In genomic region chr7:5526190-5527037, GRCh38 we compare ENCODE assay signal across 8 cellular contexts. TPM values are rescaled to one million over a fixed set of nuclear protein-coding genes. Genes with fewer than 3 reads are reported as not detected.
DNase-seq lines count a peak whose midpoint lies in the region; ATAC-seq and TF ChIP-seq lines count a peak whose summit lies in the region.

No MANE protein-coding gene starts in this region.

- H3K27me3 ChIP-seq in RWPE2 (ENCODE audit: insufficient read depth, poor library complexity, severe bottlenecking): no peaks in the 10 kb centered on the region
- H3K27me3 ChIP-seq in brain microvascular endothelial cell (replicated peaks): no peaks in the 10 kb centered on the region

- peak; percentile 13 for TF ChIP-seq CTCF in RWPE2 (IDR thresholded peaks at IDR 0.05; ENCODE audit: poor library complexity, severe bottlenecking)
- TF ChIP-seq CTCF in brain microvascular endothelial cell (IDR thresholded peaks at IDR 0.05; ENCODE audit: low read depth, low read length, missing control alignments): no peak

- H3K4me3 Mint-ChIP-seq in stimulated activated naive B cell treated with anti-CD40 and anti-IgM and Interleukin-4, amounts not matched to agents 10 μg/mL and 1 μg/mL and 100 μg/mL, for 72 hours: peak overlapping the region; percentile 91

- peaks cover 47% of the 10 kb centered on the region for H3K36me3 ChIP-seq in RWPE2 (ENCODE audit: low read depth)
- H3K36me3 ChIP-seq in brain microvascular endothelial cell (replicated peaks): peaks cover 61% of the 10 kb centered on the region

- no peaks in the 10 kb centered on the region for H3K9me3 ChIP-seq in RWPE2 (ENCODE audit: severe bottlenecking)

- peaks cover 16 to 20% of the 10 kb centered on the region in 2 donors for H3K27me3 Mint-ChIP-seq in stimulated activated naive B cell treated with anti-CD40 and anti-IgM and Interleukin-4, amounts not matched to agents 10 μg/mL and 1 μg/mL and 100 μg/mL, for 72 hours

- H3K4me3 ChIP-seq in RWPE2 (ENCODE audit: severe bottlenecking) (no peak overlapping the region), brain microvascular endothelial cell (ENCODE audit: low read depth, low read length) (peak overlapping the region; percentile 97)

- H3K36me3 Mint-ChIP-seq in stimulated activated naive B cell treated with anti-CD40 and anti-IgM and Interleukin-4, amounts not matched to agents 10 μg/mL and 1 μg/mL and 100 μg/mL, for 72 hours: peaks cover 56 to 68% of the 10 kb centered on the region in 2 donors

- peak overlapping the region; percentile 99 for H3K27ac ChIP-seq in RWPE2 (ENCODE audit: poor library complexity, severe bottlenecking)
- H3K27ac ChIP-seq in brain microvascular endothelial cell: no peak overlapping the region

- H3K9me3 Mint-ChIP-seq in stimulated activated naive B cell treated with anti-CD40 and anti-IgM and Interleukin-4, amounts not matched to agents 10 μg/mL and 1 μg/mL and 100 μg/mL, for 72 hours: peaks cover 0 to 1% of the 10 kb centered on the region in 2 donors

- in situ Hi-C loops in brain microvascular endothelial cell (cut with HindIII; ENCODE audit: low pct_ligation_motif_present, low sequenced_read_pairs): no loop called here

- ATAC-seq in RWPE2 (ENCODE audit: low read depth) (peak; percentile 13), left lobe of liver (no peak), HG03097 (IDR thresholded peaks at IDR 0.05; ENCODE audit: low FRiP score, unreplicated experiment) (no peak)
- peak; percentile 0 to 5 for ATAC-seq in stimulated activated naive B cell treated with anti-CD40 and anti-IgM and Interleukin-4, amounts not matched to agents 10 μg/mL and 1 μg/mL and 100 μg/mL, for 72 hours (replicated peaks)

- peak; percentile 46 for DNase-seq in NCI-H2227 (lab: John Stamatoyannopoulos, UW; ENCODE audit: unreplicated experiment)
- DNase-seq in NCI-H2227 treated with DMSO at 0.1 percent for 48 hours (lab: John Stamatoyannopoulos, UW): no peak
- peak; percentile 88 for DNase-seq in RWPE2 (ENCODE audit: low spot score)
- no peak for DNase-seq in brain microvascular endothelial cell
- DNase-seq in left lobe of liver (ENCODE audit: low spot score): peak; percentile 57
- peak; percentile 54 for DNase-seq in stimulated activated naive B cell treated with anti-CD40 and anti-IgM and Interleukin-4, amounts not matched to agents 10 μg/mL and 1 μg/mL and 100 μg/mL, for 72 hours
- no peak for DNase-seq in KG1 (lab: John Stamatoyannopoulos, UW)

- H3K4me1 Mint-ChIP-seq in stimulated activated naive B cell treated with anti-CD40 and anti-IgM and Interleukin-4, amounts not matched to agents 10 μg/mL and 1 μg/mL and 100 μg/mL, for 72 hours: peaks cover 40 to 65% of the 10 kb centered on the region in 2 donors

- peaks cover 5% of the 10 kb centered on the region for H3K4me1 ChIP-seq in RWPE2 (ENCODE audit: insufficient read depth, poor library complexity, severe bottlenecking)

- H3K27ac Mint-ChIP-seq in stimulated activated naive B cell treated with anti-CD40 and anti-IgM and Interleukin-4, amounts not matched to agents 10 μg/mL and 1 μg/mL and 100 μg/mL, for 72 hours: peak overlapping the region; percentile 99

RNA-seq across cellular contexts. Expression of gene ACTB, which starts 4.0 kb away (rescaled TPM):
- 1,167 TPM for total RNA-seq in left lobe of liver

RNA-seq across cellular contexts. Expression of gene FBXL18, which starts 12.8 kb away (rescaled TPM):
- 6.4 TPM for total RNA-seq in left lobe of liver

Comparison
In these comparisons a context has a peak if more than half of its experiments do, and no peak if none do; other contexts are left out.
1. DNase-seq: peak in NCI-H2227 (single experiment), RWPE2 (single experiment), left lobe of liver (single experiment) and stimulated activated naive B cell treated with anti-CD40 and anti-IgM and Interleukin-4, amounts not matched to agents 10 μg/mL and 1 μg/mL and 100 μg/mL, for 72 hours (single experiment); none in NCI-H2227 treated with DMSO at 0.1 percent for 48 hours (single experiment), brain microvascular endothelial cell (single experiment) and KG1 (single experiment).
2. ATAC-seq: peak in RWPE2 (single experiment) and stimulated activated naive B cell treated with anti-CD40 and anti-IgM and Interleukin-4, amounts not matched to agents 10 μg/mL and 1 μg/mL and 100 μg/mL, for 72 hours (2 of 2); none in left lobe of liver (single experiment) and HG03097 (single experiment).